ENCODE assay signal across 14 cellular contexts in genomic region chr13:56110751-56111150, GRCh38.
A peak's percentile ranks its signal among the peaks of the same experiment; 100 is the strongest.
DNase-seq lines count a peak whose midpoint lies in the region; ATAC-seq, FAIRE-seq and TF ChIP-seq lines count a peak whose summit lies in the region.
"Had no signal": no experiment of that assay in that cellular context is flagged by ENCODE, and none has a peak within 500 bp of the region (broad histone marks: within the 10 kb centered on the region; RNA-seq: fewer than 3 reads in every experiment).

No MANE protein-coding gene starts in this region.

- no peak overlapping the region for H2BK120ac ChIP-seq in mesendoderm (ENCODE audit: low read depth, low read length)

- H3K79me1 ChIP-seq in mesendoderm (ENCODE audit: low read length): no peaks in the 10 kb centered on the region

- no peak overlapping the region for H2BK5ac ChIP-seq in mesendoderm (ENCODE audit: low read length)

- H4K8ac ChIP-seq in mesendoderm (ENCODE audit: low read depth, low read length): no peak overlapping the region

- no peak overlapping the region for H2AK5ac ChIP-seq in mesendoderm (ENCODE audit: low read length)

- FAIRE-seq in D721Med (lab: Jason Lieb, UNC): peak; percentile 44
- FAIRE-seq: HTR-8/SVneo had no signal

- no peak overlapping the region for H3K56ac ChIP-seq in mesendoderm (ENCODE audit: low read length)

- no peak for ATAC-seq in CD8-positive, alpha-beta T cell

- H3K9me3 Mint-ChIP-seq in endodermal cell: no peaks in the 10 kb centered on the region
- peaks cover 31% of the 10 kb centered on the region for H3K9me3 Mint-ChIP-seq in CD8-positive, alpha-beta T cell

- peaks cover 22% of the 10 kb centered on the region for H3K4me1 ChIP-seq in HUES6 (ENCODE audit: control insufficient read depth, insufficient read depth, low read length)
- no peaks in the 10 kb centered on the region for H3K4me1 ChIP-seq in endodermal cell (ENCODE audit: control insufficient read depth, insufficient read depth, low read length)
- H3K4me1 ChIP-seq in mesendoderm (ENCODE audit: control insufficient read depth, low read depth, low read length): no peaks in the 10 kb centered on the region
- no peaks in the 10 kb centered on the region for H3K4me1 ChIP-seq in CD8-positive, alpha-beta T cell (ENCODE audit: insufficient read depth, low read length)
- H3K4me1 ChIP-seq: BLaER1, HAP-1 had no signal

- H3K27me3 ChIP-seq in HUES6 (ENCODE audit: control insufficient read depth, insufficient read depth, low read length) (no peaks in the 10 kb centered on the region), endodermal cell (ENCODE audit: control insufficient read depth, insufficient read depth, low read length, poor library complexity, severe bottlenecking) (no peaks in the 10 kb centered on the region), mesendoderm (ENCODE audit: insufficient read depth, low read length, poor library complexity) (no peaks in the 10 kb centered on the region), dorsolateral prefrontal cortex (no peaks in the 10 kb centered on the region)
- H3K27me3 ChIP-seq in CD8-positive, alpha-beta T cell (ENCODE audit: insufficient read depth, low read length): no peaks in the 10 kb centered on the region
- H3K27me3 ChIP-seq: BLaER1 had no signal

- no peak overlapping the region for H3K4me3 Mint-ChIP-seq in endodermal cell
- no peak overlapping the region for H3K4me3 Mint-ChIP-seq in CD8-positive, alpha-beta T cell

- no peak overlapping the region for H2BK15ac ChIP-seq in mesendoderm (replicated peaks; ENCODE audit: low read depth)

- H4K5ac ChIP-seq in mesendoderm (ENCODE audit: low read length): no peak overlapping the region

- POLR2A ChIA-PET in CD8-positive, alpha-beta T cell (lab: Charles Lee): no interaction called here

- H3K4me1 Mint-ChIP-seq in endodermal cell: peaks cover 35% of the 10 kb centered on the region
- H3K4me1 Mint-ChIP-seq in CD8-positive, alpha-beta T cell (ENCODE audit: low read depth): no peaks in the 10 kb centered on the region

- H3K4me3 ChIP-seq in HUES6 (ENCODE audit: low read depth, low read length) (no peak overlapping the region), endodermal cell (ENCODE audit: low read length) (no peak overlapping the region), mesendoderm (ENCODE audit: low read length) (no peak overlapping the region), dorsolateral prefrontal cortex (no peak overlapping the region)
- H3K4me3 ChIP-seq in CD8-positive, alpha-beta T cell (ENCODE audit: low read depth, low read length): no peak overlapping the region
- H3K4me3 ChIP-seq: BLaER1, GM23248, HAP-1 had no signal

- peaks cover 16% of the 10 kb centered on the region; the same call in 1 of the 2 replicates for H3K36me3 ChIP-seq in HUES6 (ENCODE audit: control insufficient read depth, insufficient read depth, low read length)
- H3K36me3 ChIP-seq in endodermal cell (ENCODE audit: control insufficient read depth, insufficient read depth, low read length): no peaks in the 10 kb centered on the region
- H3K36me3 ChIP-seq in mesendoderm (ENCODE audit: control insufficient read depth, insufficient read depth, low read length): no peaks in the 10 kb centered on the region
- no peaks in the 10 kb centered on the region for H3K36me3 ChIP-seq in CD8-positive, alpha-beta T cell (ENCODE audit: insufficient read depth, low read length)
- H3K36me3 ChIP-seq: BLaER1, HAP-1 had no signal

- no peaks in the 10 kb centered on the region for H3K36me3 Mint-ChIP-seq in endodermal cell (ENCODE audit: low read depth)
- H3K36me3 Mint-ChIP-seq in CD8-positive, alpha-beta T cell: no peaks in the 10 kb centered on the region

- intact Hi-C loops in CD8-positive, alpha-beta T cell (cut with DNase I, micrococcal nuclease): no loop called here
- intact Hi-C loops in dorsolateral prefrontal cortex (cut with DNase I): no loop called here

- no peak overlapping the region for H3K4me2 ChIP-seq in mesendoderm (ENCODE audit: low read length)
- H3K4me2 ChIP-seq: BLaER1 had no signal

- H3K27ac ChIP-seq in HUES6 (ENCODE audit: low read depth, low read length) (peak overlapping the region; percentile 73; the same call in 1 of the 2 replicates), endodermal cell (ENCODE audit: low read depth, low read length) (no peak overlapping the region), mesendoderm (ENCODE audit: low read depth, low read length) (no peak overlapping the region), dorsolateral prefrontal cortex (no peak overlapping the region)
- no peak overlapping the region for H3K27ac ChIP-seq in CD8-positive, alpha-beta T cell (ENCODE audit: low read depth, low read length)
- H3K27ac ChIP-seq: BLaER1, GM23248 had no signal

- no peak for TF ChIP-seq CTCF in D721Med (IDR thresholded peaks at IDR 0.05; ENCODE audit: insufficient read depth, missing control alignments)
- no peak for TF ChIP-seq CTCF in endodermal cell (conservative IDR thresholded peaks at IDR 0.05)
- TF ChIP-seq CTCF in CD8-positive, alpha-beta T cell (IDR thresholded peaks at IDR 0.05): no peak
- TF ChIP-seq CTCF in dorsolateral prefrontal cortex (IDR thresholded peaks at IDR 0.05 in 54 of 56, conservative IDR thresholded peaks at IDR 0.05 in 2 of 56; ENCODE audit: low read depth in 1 of 56, partially characterized antibody in 56 of 56): no peak

- no peak overlapping the region for H3K23ac ChIP-seq in mesendoderm (ENCODE audit: low read length)

- H3K18ac ChIP-seq in mesendoderm (ENCODE audit: low read length): no peak overlapping the region

- H3K9ac ChIP-seq in HUES6 (ENCODE audit: low read length) (peak overlapping the region; percentile 31), endodermal cell (ENCODE audit: extremely low read depth, low read length, poor library complexity, severe bottlenecking) (no peak overlapping the region), mesendoderm (ENCODE audit: low read length) (no peak overlapping the region)
- H3K9ac ChIP-seq: BLaER1, GM23248 had no signal

- H3K4ac ChIP-seq in mesendoderm (ENCODE audit: low read depth, low read length): no peak overlapping the region

- no peaks in the 10 kb centered on the region for H3K79me2 ChIP-seq in mesendoderm (ENCODE audit: control insufficient read depth, insufficient read depth, low read length)

- CTCF ChIA-PET in CD8-positive, alpha-beta T cell (lab: Charles Lee): no interaction called here

- no peaks in the 10 kb centered on the region for H3K27me3 Mint-ChIP-seq in endodermal cell (ENCODE audit: insufficient read depth)
- no peaks in the 10 kb centered on the region for H3K27me3 Mint-ChIP-seq in CD8-positive, alpha-beta T cell (ENCODE audit: low read depth)

- no peaks in the 10 kb centered on the region for H3K9me3 ChIP-seq in HUES6 (ENCODE audit: control insufficient read depth, insufficient read depth, low read depth, low read length)
- H3K9me3 ChIP-seq in endodermal cell (ENCODE audit: control insufficient read depth, low read length): no peaks in the 10 kb centered on the region
- no peaks in the 10 kb centered on the region for H3K9me3 ChIP-seq in CD8-positive, alpha-beta T cell (ENCODE audit: low read length)
- H3K9me3 ChIP-seq: BLaER1, HAP-1 had no signal

- WGBS in endodermal cell (ENCODE audit: insufficient coverage in 1 of 2, insufficient read length in 1 of 2), 2 experiments: 80 to 87% methylated on average over 1 of the region's 3 CpGs
- no CpG with 5 or more reads among the region's 3 CpGs for WGBS in mesendoderm (ENCODE audit: extremely low coverage, insufficient coverage, low lambda C conversion rate)

- H3K27ac Mint-ChIP-seq in endodermal cell: peak overlapping the region; percentile 71
- H3K27ac Mint-ChIP-seq in CD8-positive, alpha-beta T cell: no peak overlapping the region

- no peak for DNase-seq in D721Med (ENCODE audit: insufficient read length, low spot score)
- DNase-seq in endodermal cell: no peak
- DNase-seq in mesendoderm: peak; percentile 11
- DNase-seq in CD8-positive, alpha-beta T cell: no peak
- DNase-seq in dorsolateral prefrontal cortex: no peak
- DNase-seq in NCI-H2227 (lab: John Stamatoyannopoulos, UW; ENCODE audit: unreplicated experiment): no peak
- DNase-seq: 8988T, AML-193, DMS 273 treated with DMSO at 0.1 percent for 48 hours, GM23248 had no signal
